Comparison of ENCODE assay signal across 15 cellular contexts in genomic region chr3:123635220-123635619, GRCh38. TPM values are rescaled to one million over a fixed set of nuclear protein-coding genes. Genes with fewer than 3 reads are reported as not detected.
A peak's percentile ranks its signal among the peaks of the same experiment; 100 is the strongest.
DNase-seq lines count a peak whose midpoint lies in the region; ATAC-seq, FAIRE-seq and TF ChIP-seq lines count a peak whose summit lies in the region.
"Had no signal": no experiment of that assay in that cellular context is flagged by ENCODE, and none has a peak within 500 bp of the region (broad histone marks: within the 10 kb centered on the region; RNA-seq: fewer than 3 reads in every experiment).

No MANE protein-coding gene starts in this region.

- H3K36me3 ChIP-seq in pancreas = no peaks in the 10 kb centered on the region
- H3K36me3 ChIP-seq: neutrophil had no signal

- WGBS in pancreas, 2 donors = 91 to 96% methylated on average over 4 of the region's 4 CpGs

- TF ChIP-seq CTCF in coronary artery (IDR thresholded peaks at IDR 0.05) = no peak
- TF ChIP-seq CTCF in pancreas (IDR thresholded peaks at IDR 0.05) = no peak

- H3K4me1 ChIP-seq in pancreas = peaks cover 8 to 20% (median 16%) of the 10 kb centered on the region in 3 donors

- no peaks in the 10 kb centered on the region for H3K9me3 ChIP-seq in pancreas
- H3K9me3 ChIP-seq: neutrophil had no signal

- peak overlapping the region; percentile 63 to 66 for H3K27ac ChIP-seq in coronary artery
- peak overlapping the region in 3 of 4 donors; percentile 10 to 70 (median 34) for H3K27ac ChIP-seq in pancreas
- H3K27ac ChIP-seq: neutrophil had no signal

- DNase-seq in COLO668 (lab: John Stamatoyannopoulos, UW; ENCODE audit: unreplicated experiment) = peak; percentile 66
- peak; percentile 82 for DNase-seq in NCI-H146 treated with DMSO at 0.1 percent for 48 hours (lab: John Stamatoyannopoulos, UW; ENCODE audit: unreplicated experiment)
- no peak for DNase-seq in coronary artery (ENCODE audit: low spot score)
- no peak for DNase-seq in pancreas
- DNase-seq in cerebellar nuclear complex (lab: John Stamatoyannopoulos, UW) = no peak
- no peak for DNase-seq in stimulated activated CD4-positive, alpha-beta T cell treated with anti-CD3 and anti-CD28 coated beads, Interleukin-4, amount 100 ng/mL, for 1 hour
- no peak for DNase-seq in mucosa of gallbladder (ENCODE audit: low spot score)
- DNase-seq: activated CD4-positive, alpha-beta T cell treated with anti-CD3 and anti-CD28 coated beads for 4 hours; activated T-cell treated with anti-CD3 and anti-CD28 coated beads, Interleukin-2, amount 50 U/mL, for 4 hours; DMS53; NCI-H1048 had no signal

- H3K4me3 ChIP-seq in coronary artery (no peak overlapping the region), pancreas (no peak overlapping the region)

- H3K27me3 ChIP-seq in pancreas = no peaks in the 10 kb centered on the region
- H3K27me3 ChIP-seq: neutrophil had no signal

- peak in 1 of 4 donors; percentile 7 for ATAC-seq in pancreas
- no peak for ATAC-seq in GM19395 (IDR thresholded peaks at IDR 0.05; ENCODE audit: unreplicated experiment)
- ATAC-seq: activated T-cell treated with anti-CD3 and anti-CD28 coated beads, Interleukin-2, amount 50 U/mL, for 4 hours had no signal

- intact Hi-C loops in pancreas (cut with DNase I) = no loop called here

- no peak for FAIRE-seq in pancreas (lab: Jason Lieb, UNC)
- FAIRE-seq: GM12891, GM19239 had no signal

RNA-seq across cellular contexts. Expression of gene HACD2, which starts 50.4 kb away (rescaled TPM):
- 10 to 100 TPM in 5 of 6 donors, 1 to 10 TPM in 1; 9.0 to 22.2 (median 13.7) TPM for total RNA-seq in pancreas
- polyA plus RNA-seq in pancreas = 1 to 10 TPM; 4.4 to 9.5 TPM
- total RNA-seq in mucosa of gallbladder = 47.9 TPM

Comparison
In these comparisons a context has a peak if more than half of its experiments do, and no peak if none do; other contexts are left out.
1. DNase-seq: peak in COLO668 (single experiment) and NCI-H146 treated with DMSO at 0.1 percent for 48 hours (single experiment); none in coronary artery (single experiment), pancreas (0 of 6), cerebellar nuclear complex (0 of 2), stimulated activated CD4-positive, alpha-beta T cell treated with anti-CD3 and anti-CD28 coated beads, Interleukin-4, amount 100 ng/mL, for 1 hour (single experiment) and mucosa of gallbladder (single experiment).